Comparison of ENCODE assay signal across 9 cellular contexts in genomic region chr12:46267618-46268348, GRCh38. TPM values are rescaled to one million over a fixed set of nuclear protein-coding genes. Genes with fewer than 3 reads are reported as not detected.
DNase-seq lines count a peak whose midpoint lies in the region; ATAC-seq, FAIRE-seq and TF ChIP-seq lines count a peak whose summit lies in the region.
"Had no signal": no experiment of that assay in that cellular context is flagged by ENCODE, and none has a peak within 500 bp of the region (broad histone marks: within the 10 kb centered on the region; RNA-seq: fewer than 3 reads in every experiment).

No MANE protein-coding gene starts in this region.

- no peak overlapping the region for H3K4me3 Mint-ChIP-seq in activated T-helper 17 cell treated with anti-CD3 and anti-CD28 coated beads, Interleukin-2, amount 50 U/mL, for 72 hours
- no peak overlapping the region for H3K4me3 Mint-ChIP-seq in type B pancreatic cell
- H3K4me3 Mint-ChIP-seq in chondrocyte (ENCODE audit: unreplicated experiment): no peak overlapping the region
- H3K4me3 Mint-ChIP-seq: dendritic cell treated with granulocyte-macrophage colony-stimulating factor and Interleukin-4, amounts not matched to agents 40 ng/mL and 50 ng/mL, for 4 days had no signal

- intact Hi-C loops in sigmoid colon (cut with DNase I): loop anchor here (1.0 to 10.0 kb wide), 7 partner anchors 43 to 397 kb away; partner anchors contain the start of genes SCAF11 and SLC38A2

- peak overlapping the region; percentile 92 for H3K27ac ChIP-seq in cardiac muscle cell
- H3K27ac ChIP-seq in sigmoid colon: peak overlapping the region; percentile 89 to 93 (median 92)

- DNase-seq in NCI-H510A (lab: John Stamatoyannopoulos, UW) (peak; percentile 46), cardiac muscle cell (ENCODE audit: low read depth in 1 of 2, low spot score in 1 of 2) (peak; percentile 28 to 30), sigmoid colon (no peak), type B pancreatic cell (ENCODE audit: extremely low spot score, unreplicated experiment) (no peak), chondrocyte (ENCODE audit: low spot score) (no peak), D721Med (ENCODE audit: insufficient read length, low spot score) (no peak)

- H3K36me3 ChIP-seq in cardiac muscle cell (no peaks in the 10 kb centered on the region), sigmoid colon (no peaks in the 10 kb centered on the region)

- no peak for FAIRE-seq in D721Med (lab: Jason Lieb, UNC)

- peaks cover 28% of the 10 kb centered on the region for H3K4me1 Mint-ChIP-seq in activated T-helper 17 cell treated with anti-CD3 and anti-CD28 coated beads, Interleukin-2, amount 50 U/mL, for 72 hours
- H3K4me1 Mint-ChIP-seq in type B pancreatic cell (ENCODE audit: unreplicated experiment) (peaks cover 13% of the 10 kb centered on the region), chondrocyte (ENCODE audit: low read depth) (peaks cover 21% of the 10 kb centered on the region)

- H3K9me3 Mint-ChIP-seq in activated T-helper 17 cell treated with anti-CD3 and anti-CD28 coated beads, Interleukin-2, amount 50 U/mL, for 72 hours: no peaks in the 10 kb centered on the region
- no peaks in the 10 kb centered on the region for H3K9me3 Mint-ChIP-seq in type B pancreatic cell
- H3K9me3 Mint-ChIP-seq in chondrocyte (ENCODE audit: low read depth): no peaks in the 10 kb centered on the region
- H3K9me3 Mint-ChIP-seq: dendritic cell treated with granulocyte-macrophage colony-stimulating factor and Interleukin-4, amounts not matched to agents 40 ng/mL and 50 ng/mL, for 4 days had no signal

- H3K27me3 ChIP-seq in cardiac muscle cell (no peaks in the 10 kb centered on the region), sigmoid colon (no peaks in the 10 kb centered on the region)

- no peak overlapping the region for H3K27ac Mint-ChIP-seq in activated T-helper 17 cell treated with anti-CD3 and anti-CD28 coated beads, Interleukin-2, amount 50 U/mL, for 72 hours
- H3K27ac Mint-ChIP-seq in type B pancreatic cell (no peak overlapping the region), chondrocyte (ENCODE audit: unreplicated experiment) (no peak overlapping the region)
- H3K27ac Mint-ChIP-seq: dendritic cell treated with granulocyte-macrophage colony-stimulating factor and Interleukin-4, amounts not matched to agents 40 ng/mL and 50 ng/mL, for 4 days had no signal

- no peak for TF ChIP-seq POLR2A in sigmoid colon (IDR thresholded peaks at IDR 0.05)

- H3K4me1 ChIP-seq in cardiac muscle cell (ENCODE audit: low read depth) (peaks cover 39% of the 10 kb centered on the region), sigmoid colon (peaks cover 0 to 51% (median 42%) of the 10 kb centered on the region in 4 donors)

- peaks cover 6% of the 10 kb centered on the region for H3K36me3 Mint-ChIP-seq in activated T-helper 17 cell treated with anti-CD3 and anti-CD28 coated beads, Interleukin-2, amount 50 U/mL, for 72 hours (ENCODE audit: low read depth)
- H3K36me3 Mint-ChIP-seq in type B pancreatic cell: peaks cover 2% of the 10 kb centered on the region
- H3K36me3 Mint-ChIP-seq in chondrocyte (ENCODE audit: low read depth): peaks cover 3% of the 10 kb centered on the region

- H3K9me3 ChIP-seq in cardiac muscle cell (ENCODE audit: low read depth) (no peaks in the 10 kb centered on the region), sigmoid colon (no peaks in the 10 kb centered on the region)

- H3K4me3 ChIP-seq in GM12875 (ENCODE audit: low read depth, low read length) (peak overlapping the region; percentile 87), cardiac muscle cell (peak overlapping the region; percentile 72), sigmoid colon (peak overlapping the region; percentile 64 to 80 (median 74))

- no peak for TF ChIP-seq EP300 in sigmoid colon (IDR thresholded peaks at IDR 0.05)

- 0 to 1% methylated on average over 51 of the region's 51 CpGs for WGBS in sigmoid colon, 2 donors

- no peaks in the 10 kb centered on the region for H3K27me3 Mint-ChIP-seq in activated T-helper 17 cell treated with anti-CD3 and anti-CD28 coated beads, Interleukin-2, amount 50 U/mL, for 72 hours
- H3K27me3 Mint-ChIP-seq in type B pancreatic cell: no peaks in the 10 kb centered on the region
- no peaks in the 10 kb centered on the region for H3K27me3 Mint-ChIP-seq in chondrocyte (ENCODE audit: low read depth)

- TF ChIP-seq CTCF in GM12875 (IDR thresholded peaks at IDR 0.05; ENCODE audit: borderline replicate concordance, insufficient read depth, low read depth, low read length): no peak
- no peak for TF ChIP-seq CTCF in cardiac muscle cell (IDR thresholded peaks at IDR 0.05; ENCODE audit: low read depth, low read length)
- no peak for TF ChIP-seq CTCF in sigmoid colon (IDR thresholded peaks at IDR 0.05)
- TF ChIP-seq CTCF in type B pancreatic cell (conservative IDR thresholded peaks at IDR 0.05): no peak
- no peak for TF ChIP-seq CTCF in chondrocyte (IDR thresholded peaks at IDR 0.05)
- no peak for TF ChIP-seq CTCF in D721Med (IDR thresholded peaks at IDR 0.05; ENCODE audit: insufficient read depth, missing control alignments)

- ATAC-seq in activated T-helper 17 cell treated with anti-CD3 and anti-CD28 coated beads, Interleukin-2, amount 50 U/mL, for 72 hours (replicated peaks): peak; percentile 23

RNA-seq across cellular contexts. Expression of gene SLC38A1, which starts 1.1 kb away (rescaled TPM):
- 100 to 1,000 TPM; 161 to 192 TPM for total RNA-seq in activated T-helper 17 cell treated with anti-CD3 and anti-CD28 coated beads, Interleukin-2, amount 50 U/mL, for 72 hours
- total RNA-seq in cardiac muscle cell (50.8 and 59.6 TPM in 2 replicates), sigmoid colon (100 to 1,000 TPM; 149 to 209 (median 177) TPM), type B pancreatic cell (ENCODE audit: low replicate concordance) (99.8 and 174 TPM in 2 replicates), chondrocyte (83.4 to 185 TPM (median 176 TPM) in 3 replicates)
- polyA plus RNA-seq in cardiac muscle cell (54.3 and 62.2 TPM in 2 replicates), sigmoid colon (10 to 100 TPM in 2 of 3 donors, 1 to 10 TPM in 1; 8.4 to 54.9 (median 11.1) TPM)

Comparison
In these comparisons a context has a peak if more than half of its experiments do, and no peak if none do; other contexts are left out.
1. DNase-seq: peak in NCI-H510A (single experiment) and cardiac muscle cell (2 of 2); none in sigmoid colon (single experiment), type B pancreatic cell (single experiment), chondrocyte (single experiment) and D721Med (single experiment).
2. Peak in every context shown above with its lines, with median percentiles within 50 percentile points of each other: H3K4me3 ChIP-seq.